1 cellular context compared by ENCODE assay signal in the genomic region with DNA sequence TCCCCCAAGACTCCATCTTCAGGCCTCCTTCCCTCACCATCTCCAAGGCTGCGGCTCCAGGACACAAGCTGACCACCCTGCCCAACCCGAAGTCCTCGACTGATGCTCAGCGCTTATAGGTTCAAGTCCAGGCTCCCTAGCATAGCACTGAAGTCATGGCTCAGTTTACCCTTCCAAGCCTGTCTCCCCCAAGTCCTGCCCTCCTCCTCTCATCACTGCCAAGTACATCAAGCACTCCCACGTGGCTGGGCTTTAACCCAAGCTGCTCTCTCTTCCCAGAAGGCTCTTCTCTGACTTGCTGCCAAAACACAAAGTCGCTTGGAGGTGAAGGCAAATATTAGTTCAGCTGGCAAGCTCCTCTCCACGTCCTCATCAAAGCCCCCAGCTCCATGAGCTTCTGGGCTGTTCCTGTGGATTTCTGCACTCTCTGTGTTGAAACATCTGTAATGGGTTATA.
TF ChIP-seq lines count a peak whose summit lies in the region.

No MANE protein-coding gene starts in this region.

TF ChIP-seq in HepG2, 621 proteins besides CTCF, POLR2A, EP300 and RAD21 (continued from another document and continues in another):
- TF ChIP-seq, protein P1, sequence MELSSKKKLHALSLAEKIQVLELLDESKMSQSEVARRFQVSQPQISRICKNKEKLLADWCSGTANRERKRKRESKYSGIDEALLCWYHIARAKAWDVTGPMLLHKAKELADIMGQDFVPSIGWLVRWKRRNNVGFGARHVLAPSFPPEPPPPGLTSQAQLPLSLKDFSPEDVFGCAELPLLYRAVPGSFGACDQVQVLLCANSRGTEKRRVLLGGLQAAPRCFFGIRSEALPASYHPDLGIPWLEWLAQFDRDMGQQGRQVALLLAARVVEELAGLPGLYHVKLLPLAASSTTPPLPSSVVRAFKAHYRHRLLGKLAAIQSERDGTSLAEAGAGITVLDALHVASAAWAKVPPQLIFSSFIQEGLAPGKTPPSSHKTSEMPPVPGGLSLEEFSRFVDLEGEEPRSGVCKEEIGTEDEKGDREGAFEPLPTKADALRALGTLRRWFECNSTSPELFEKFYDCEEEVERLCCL (CRISPR knock-in tag; IDR thresholded peaks at IDR 0.05; ENCODE audit: borderline replicate concordance) = no peak
- TF ChIP-seq XBP1 (CRISPR knock-in tag; IDR thresholded peaks at IDR 0.05) = no peak
- TF ChIP-seq MEIS1 (CRISPR knock-in tag; IDR thresholded peaks at IDR 0.05; ENCODE audit: borderline replicate concordance) = no peak
- TF ChIP-seq, protein P2, sequence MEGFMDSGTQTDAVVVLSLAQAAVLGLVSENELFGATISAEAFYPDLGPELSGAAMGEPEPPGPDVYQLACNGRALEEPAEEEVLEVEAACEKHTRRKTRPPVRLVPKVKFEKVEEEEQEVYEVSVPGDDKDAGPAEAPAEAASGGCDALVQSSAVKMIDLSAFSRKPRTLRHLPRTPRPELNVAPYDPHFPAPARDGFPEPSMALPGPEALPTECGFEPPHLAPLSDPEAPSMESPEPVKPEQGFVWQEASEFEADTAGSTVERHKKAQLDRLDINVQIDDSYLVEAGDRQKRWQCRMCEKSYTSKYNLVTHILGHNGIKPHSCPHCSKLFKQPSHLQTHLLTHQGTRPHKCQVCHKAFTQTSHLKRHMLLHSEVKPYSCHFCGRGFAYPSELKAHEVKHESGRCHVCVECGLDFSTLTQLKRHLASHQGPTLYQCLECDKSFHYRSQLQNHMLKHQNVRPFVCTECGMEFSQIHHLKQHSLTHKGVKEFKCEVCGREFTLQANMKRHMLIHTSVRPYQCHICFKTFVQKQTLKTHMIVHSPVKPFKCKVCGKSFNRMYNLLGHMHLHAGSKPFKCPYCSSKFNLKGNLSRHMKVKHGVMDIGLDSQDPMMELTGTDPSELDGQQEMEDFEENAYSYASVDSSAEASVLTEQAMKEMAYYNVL (CRISPR knock-in tag; IDR thresholded peaks at IDR 0.05; ENCODE audit: borderline replicate concordance) = no peak
- TF ChIP-seq SOX13 (IDR thresholded peaks at IDR 0.05) = no peak
- peak in 1 of 2 experiments; percentile 64; a peak in 2 of 4 replicates for TF ChIP-seq SOX13 (CRISPR knock-in tag; conservative IDR thresholded peaks at IDR 0.05 in 1 of 2, IDR thresholded peaks at IDR 0.05 in 1 of 2)
- TF ChIP-seq ZNF3 (CRISPR knock-in tag; IDR thresholded peaks at IDR 0.05) = no peak
- TF ChIP-seq SYNCRIP (IDR thresholded peaks at IDR 0.05; ENCODE audit: insufficient read depth, low read depth, low read length) = no peak
- TF ChIP-seq, protein P3, sequence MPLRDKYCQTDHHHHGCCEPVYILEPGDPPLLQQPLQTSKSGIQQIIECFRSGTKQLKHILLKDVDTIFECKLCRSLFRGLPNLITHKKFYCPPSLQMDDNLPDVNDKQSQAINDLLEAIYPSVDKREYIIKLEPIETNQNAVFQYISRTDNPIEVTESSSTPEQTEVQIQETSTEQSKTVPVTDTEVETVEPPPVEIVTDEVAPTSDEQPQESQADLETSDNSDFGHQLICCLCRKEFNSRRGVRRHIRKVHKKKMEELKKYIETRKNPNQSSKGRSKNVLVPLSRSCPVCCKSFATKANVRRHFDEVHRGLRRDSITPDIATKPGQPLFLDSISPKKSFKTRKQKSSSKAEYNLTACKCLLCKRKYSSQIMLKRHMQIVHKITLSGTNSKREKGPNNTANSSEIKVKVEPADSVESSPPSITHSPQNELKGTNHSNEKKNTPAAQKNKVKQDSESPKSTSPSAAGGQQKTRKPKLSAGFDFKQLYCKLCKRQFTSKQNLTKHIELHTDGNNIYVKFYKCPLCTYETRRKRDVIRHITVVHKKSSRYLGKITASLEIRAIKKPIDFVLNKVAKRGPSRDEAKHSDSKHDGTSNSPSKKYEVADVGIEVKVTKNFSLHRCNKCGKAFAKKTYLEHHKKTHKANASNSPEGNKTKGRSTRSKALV (CRISPR knock-in tag; IDR thresholded peaks at IDR 0.05) = no peak
- TF ChIP-seq YEATS4 (CRISPR knock-in tag; IDR thresholded peaks at IDR 0.05; ENCODE audit: borderline replicate concordance) = 0 out of 2 replicates have a peak, but pooled peaks have one; percentile 25
- no peak for TF ChIP-seq RFX1 (IDR thresholded peaks at IDR 0.05)
- TF ChIP-seq SPEN (CRISPR knock-in tag; IDR thresholded peaks at IDR 0.05; ENCODE audit: low read depth) = no peak
- TF ChIP-seq, protein P4, sequence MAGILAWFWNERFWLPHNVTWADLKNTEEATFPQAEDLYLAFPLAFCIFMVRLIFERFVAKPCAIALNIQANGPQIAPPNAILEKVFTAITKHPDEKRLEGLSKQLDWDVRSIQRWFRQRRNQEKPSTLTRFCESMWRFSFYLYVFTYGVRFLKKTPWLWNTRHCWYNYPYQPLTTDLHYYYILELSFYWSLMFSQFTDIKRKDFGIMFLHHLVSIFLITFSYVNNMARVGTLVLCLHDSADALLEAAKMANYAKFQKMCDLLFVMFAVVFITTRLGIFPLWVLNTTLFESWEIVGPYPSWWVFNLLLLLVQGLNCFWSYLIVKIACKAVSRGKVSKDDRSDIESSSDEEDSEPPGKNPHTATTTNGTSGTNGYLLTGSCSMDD (CRISPR knock-in tag; IDR thresholded peaks at IDR 0.05) = no peak
- TF ChIP-seq MEIS2 (CRISPR knock-in tag; IDR thresholded peaks at IDR 0.05) = no peak
- TF ChIP-seq, protein P5, sequence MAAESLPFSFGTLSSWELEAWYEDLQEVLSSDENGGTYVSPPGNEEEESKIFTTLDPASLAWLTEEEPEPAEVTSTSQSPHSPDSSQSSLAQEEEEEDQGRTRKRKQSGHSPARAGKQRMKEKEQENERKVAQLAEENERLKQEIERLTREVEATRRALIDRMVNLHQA (CRISPR knock-in tag; IDR thresholded peaks at IDR 0.05) = no peak
- TF ChIP-seq ZNF564 (CRISPR knock-in tag; IDR thresholded peaks at IDR 0.05) = peak; percentile 47; the same call in 1 of the 2 replicates
- 0 out of 2 replicates have a peak, but pooled peaks have one; percentile 29 for TF ChIP-seq SMAD3 (CRISPR knock-in tag; IDR thresholded peaks at IDR 0.05)
- TF ChIP-seq, protein P6, sequence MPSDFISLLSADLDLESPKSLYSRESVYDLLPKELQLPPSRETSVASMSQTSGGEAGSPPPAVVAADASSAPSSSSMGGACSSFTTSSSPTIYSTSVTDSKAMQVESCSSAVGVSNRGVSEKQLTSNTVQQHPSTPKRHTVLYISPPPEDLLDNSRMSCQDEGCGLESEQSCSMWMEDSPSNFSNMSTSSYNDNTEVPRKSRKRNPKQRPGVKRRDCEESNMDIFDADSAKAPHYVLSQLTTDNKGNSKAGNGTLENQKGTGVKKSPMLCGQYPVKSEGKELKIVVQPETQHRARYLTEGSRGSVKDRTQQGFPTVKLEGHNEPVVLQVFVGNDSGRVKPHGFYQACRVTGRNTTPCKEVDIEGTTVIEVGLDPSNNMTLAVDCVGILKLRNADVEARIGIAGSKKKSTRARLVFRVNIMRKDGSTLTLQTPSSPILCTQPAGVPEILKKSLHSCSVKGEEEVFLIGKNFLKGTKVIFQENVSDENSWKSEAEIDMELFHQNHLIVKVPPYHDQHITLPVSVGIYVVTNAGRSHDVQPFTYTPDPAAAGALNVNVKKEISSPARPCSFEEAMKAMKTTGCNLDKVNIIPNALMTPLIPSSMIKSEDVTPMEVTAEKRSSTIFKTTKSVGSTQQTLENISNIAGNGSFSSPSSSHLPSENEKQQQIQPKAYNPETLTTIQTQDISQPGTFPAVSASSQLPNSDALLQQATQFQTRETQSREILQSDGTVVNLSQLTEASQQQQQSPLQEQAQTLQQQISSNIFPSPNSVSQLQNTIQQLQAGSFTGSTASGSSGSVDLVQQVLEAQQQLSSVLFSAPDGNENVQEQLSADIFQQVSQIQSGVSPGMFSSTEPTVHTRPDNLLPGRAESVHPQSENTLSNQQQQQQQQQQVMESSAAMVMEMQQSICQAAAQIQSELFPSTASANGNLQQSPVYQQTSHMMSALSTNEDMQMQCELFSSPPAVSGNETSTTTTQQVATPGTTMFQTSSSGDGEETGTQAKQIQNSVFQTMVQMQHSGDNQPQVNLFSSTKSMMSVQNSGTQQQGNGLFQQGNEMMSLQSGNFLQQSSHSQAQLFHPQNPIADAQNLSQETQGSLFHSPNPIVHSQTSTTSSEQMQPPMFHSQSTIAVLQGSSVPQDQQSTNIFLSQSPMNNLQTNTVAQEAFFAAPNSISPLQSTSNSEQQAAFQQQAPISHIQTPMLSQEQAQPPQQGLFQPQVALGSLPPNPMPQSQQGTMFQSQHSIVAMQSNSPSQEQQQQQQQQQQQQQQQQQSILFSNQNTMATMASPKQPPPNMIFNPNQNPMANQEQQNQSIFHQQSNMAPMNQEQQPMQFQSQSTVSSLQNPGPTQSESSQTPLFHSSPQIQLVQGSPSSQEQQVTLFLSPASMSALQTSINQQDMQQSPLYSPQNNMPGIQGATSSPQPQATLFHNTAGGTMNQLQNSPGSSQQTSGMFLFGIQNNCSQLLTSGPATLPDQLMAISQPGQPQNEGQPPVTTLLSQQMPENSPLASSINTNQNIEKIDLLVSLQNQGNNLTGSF (CRISPR knock-in tag; IDR thresholded peaks at IDR 0.05) = no peak
- TF ChIP-seq TMF1 (CRISPR knock-in tag; IDR thresholded peaks at IDR 0.05; ENCODE audit: low read depth) = no peak
- TF ChIP-seq SOX6 (IDR thresholded peaks at IDR 0.05) = no peak
- peak; percentile 39; the same call in 1 of the 2 replicates for TF ChIP-seq SOX6 (CRISPR knock-in tag; IDR thresholded peaks at IDR 0.05)
- no peak for TF ChIP-seq ZNF20 (CRISPR knock-in tag; IDR thresholded peaks at IDR 0.05)
- no peak for TF ChIP-seq SMAD1 (CRISPR knock-in tag; IDR thresholded peaks at IDR 0.05; ENCODE audit: borderline replicate concordance, low read depth)
- TF ChIP-seq ZNF570 (CRISPR knock-in tag; IDR thresholded peaks at IDR 0.05; ENCODE audit: borderline replicate concordance) = no peak
- TF ChIP-seq MBD4 (IDR thresholded peaks at IDR 0.05; ENCODE audit: borderline replicate concordance, low read length) = no peak
- TF ChIP-seq, protein P7, sequence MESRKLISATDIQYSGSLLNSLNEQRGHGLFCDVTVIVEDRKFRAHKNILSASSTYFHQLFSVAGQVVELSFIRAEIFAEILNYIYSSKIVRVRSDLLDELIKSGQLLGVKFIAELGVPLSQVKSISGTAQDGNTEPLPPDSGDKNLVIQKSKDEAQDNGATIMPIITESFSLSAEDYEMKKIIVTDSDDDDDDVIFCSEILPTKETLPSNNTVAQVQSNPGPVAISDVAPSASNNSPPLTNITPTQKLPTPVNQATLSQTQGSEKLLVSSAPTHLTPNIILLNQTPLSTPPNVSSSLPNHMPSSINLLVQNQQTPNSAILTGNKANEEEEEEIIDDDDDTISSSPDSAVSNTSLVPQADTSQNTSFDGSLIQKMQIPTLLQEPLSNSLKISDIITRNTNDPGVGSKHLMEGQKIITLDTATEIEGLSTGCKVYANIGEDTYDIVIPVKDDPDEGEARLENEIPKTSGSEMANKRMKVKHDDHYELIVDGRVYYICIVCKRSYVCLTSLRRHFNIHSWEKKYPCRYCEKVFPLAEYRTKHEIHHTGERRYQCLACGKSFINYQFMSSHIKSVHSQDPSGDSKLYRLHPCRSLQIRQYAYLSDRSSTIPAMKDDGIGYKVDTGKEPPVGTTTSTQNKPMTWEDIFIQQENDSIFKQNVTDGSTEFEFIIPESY (CRISPR knock-in tag; IDR thresholded peaks at IDR 0.05) = peak; percentile 10; the same call in 1 of the 2 replicates
- TF ChIP-seq SRY (CRISPR knock-in tag; IDR thresholded peaks at IDR 0.05) = no peak; the same call in 1 of the 2 replicates
- TF ChIP-seq, protein P8, sequence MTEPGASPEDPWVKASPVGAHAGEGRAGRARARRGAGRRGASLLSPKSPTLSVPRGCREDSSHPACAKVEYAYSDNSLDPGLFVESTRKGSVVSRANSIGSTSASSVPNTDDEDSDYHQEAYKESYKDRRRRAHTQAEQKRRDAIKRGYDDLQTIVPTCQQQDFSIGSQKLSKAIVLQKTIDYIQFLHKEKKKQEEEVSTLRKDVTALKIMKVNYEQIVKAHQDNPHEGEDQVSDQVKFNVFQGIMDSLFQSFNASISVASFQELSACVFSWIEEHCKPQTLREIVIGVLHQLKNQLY (CRISPR knock-in tag; IDR thresholded peaks at IDR 0.05) = 0 out of 2 replicates have a peak, but pooled peaks have one; percentile 12
- TF ChIP-seq ZNF207 (IDR thresholded peaks at IDR 0.05; ENCODE audit: borderline replicate concordance) = no peak
- TF ChIP-seq, protein P9, sequence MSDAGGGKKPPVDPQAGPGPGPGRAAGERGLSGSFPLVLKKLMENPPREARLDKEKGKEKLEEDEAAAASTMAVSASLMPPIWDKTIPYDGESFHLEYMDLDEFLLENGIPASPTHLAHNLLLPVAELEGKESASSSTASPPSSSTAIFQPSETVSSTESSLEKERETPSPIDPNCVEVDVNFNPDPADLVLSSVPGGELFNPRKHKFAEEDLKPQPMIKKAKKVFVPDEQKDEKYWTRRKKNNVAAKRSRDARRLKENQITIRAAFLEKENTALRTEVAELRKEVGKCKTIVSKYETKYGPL (CRISPR knock-in tag; IDR thresholded peaks at IDR 0.05) = no peak
- no peak for TF ChIP-seq KMT2B (CRISPR knock-in tag; IDR thresholded peaks at IDR 0.05)
- no peak for TF ChIP-seq MTF1 (CRISPR knock-in tag; IDR thresholded peaks at IDR 0.05)
- no peak for TF ChIP-seq RBM22 (optimal IDR thresholded peaks at IDR 0.05; ENCODE audit: low read length)
- TF ChIP-seq, protein P10, sequence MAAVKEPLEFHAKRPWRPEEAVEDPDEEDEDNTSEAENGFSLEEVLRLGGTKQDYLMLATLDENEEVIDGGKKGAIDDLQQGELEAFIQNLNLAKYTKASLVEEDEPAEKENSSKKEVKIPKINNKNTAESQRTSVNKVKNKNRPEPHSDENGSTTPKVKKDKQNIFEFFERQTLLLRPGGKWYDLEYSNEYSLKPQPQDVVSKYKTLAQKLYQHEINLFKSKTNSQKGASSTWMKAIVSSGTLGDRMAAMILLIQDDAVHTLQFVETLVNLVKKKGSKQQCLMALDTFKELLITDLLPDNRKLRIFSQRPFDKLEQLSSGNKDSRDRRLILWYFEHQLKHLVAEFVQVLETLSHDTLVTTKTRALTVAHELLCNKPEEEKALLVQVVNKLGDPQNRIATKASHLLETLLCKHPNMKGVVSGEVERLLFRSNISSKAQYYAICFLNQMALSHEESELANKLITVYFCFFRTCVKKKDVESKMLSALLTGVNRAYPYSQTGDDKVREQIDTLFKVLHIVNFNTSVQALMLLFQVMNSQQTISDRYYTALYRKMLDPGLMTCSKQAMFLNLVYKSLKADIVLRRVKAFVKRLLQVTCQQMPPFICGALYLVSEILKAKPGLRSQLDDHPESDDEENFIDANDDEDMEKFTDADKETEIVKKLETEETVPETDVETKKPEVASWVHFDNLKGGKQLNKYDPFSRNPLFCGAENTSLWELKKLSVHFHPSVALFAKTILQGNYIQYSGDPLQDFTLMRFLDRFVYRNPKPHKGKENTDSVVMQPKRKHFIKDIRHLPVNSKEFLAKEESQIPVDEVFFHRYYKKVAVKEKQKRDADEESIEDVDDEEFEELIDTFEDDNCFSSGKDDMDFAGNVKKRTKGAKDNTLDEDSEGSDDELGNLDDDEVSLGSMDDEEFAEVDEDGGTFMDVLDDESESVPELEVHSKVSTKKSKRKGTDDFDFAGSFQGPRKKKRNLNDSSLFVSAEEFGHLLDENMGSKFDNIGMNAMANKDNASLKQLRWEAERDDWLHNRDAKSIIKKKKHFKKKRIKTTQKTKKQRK (IDR thresholded peaks at IDR 0.05; ENCODE audit: low read length) = no peak
